ENCODE assay signal across 1 cellular context in the genomic region with DNA sequence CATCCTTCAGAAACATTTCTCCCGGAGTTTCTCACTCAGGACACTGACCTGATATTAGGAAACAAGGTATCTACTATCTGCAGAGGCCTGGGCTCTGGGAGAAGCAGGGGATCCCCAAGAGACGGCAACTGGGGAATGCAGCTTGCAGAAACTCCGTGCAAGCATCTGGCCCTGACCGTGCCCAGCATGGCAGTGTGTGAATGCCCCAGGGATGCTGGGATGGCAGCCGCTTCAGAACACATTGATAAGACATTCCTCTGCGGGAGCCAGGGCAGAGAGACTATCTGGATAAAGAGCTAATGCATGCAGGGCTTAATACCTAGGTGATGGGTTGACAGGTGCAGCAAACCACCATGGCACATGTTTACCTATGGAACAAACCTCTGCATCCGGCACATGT.
TF ChIP-seq lines count a peak whose summit lies in the region.

No MANE protein-coding gene starts in this region.

TF ChIP-seq in HCT116, 20 proteins besides CTCF, POLR2A, EP300 and RAD21 (continued from another document):
- TF ChIP-seq ZFX (IDR thresholded peaks at IDR 0.05) (no peak), TCF7L2 (IDR thresholded peaks at IDR 0.05; ENCODE audit: borderline replicate concordance, extremely low read depth, insufficient read depth, insufficient read length) (no peak), CBX3 (IDR thresholded peaks at IDR 0.05; ENCODE audit: low read depth) (no peak), ATF3 (IDR thresholded peaks at IDR 0.05) (no peak), ZNF274 (IDR thresholded peaks at IDR 0.05; ENCODE audit: low read depth, low read length) (no peak), EZH2phosphoT487 (IDR thresholded peaks at IDR 0.05; ENCODE audit: borderline replicate concordance) (no peak)
TF ChIP-seq in HCT116: peak in this region for 0.
